In the genomic region with DNA sequence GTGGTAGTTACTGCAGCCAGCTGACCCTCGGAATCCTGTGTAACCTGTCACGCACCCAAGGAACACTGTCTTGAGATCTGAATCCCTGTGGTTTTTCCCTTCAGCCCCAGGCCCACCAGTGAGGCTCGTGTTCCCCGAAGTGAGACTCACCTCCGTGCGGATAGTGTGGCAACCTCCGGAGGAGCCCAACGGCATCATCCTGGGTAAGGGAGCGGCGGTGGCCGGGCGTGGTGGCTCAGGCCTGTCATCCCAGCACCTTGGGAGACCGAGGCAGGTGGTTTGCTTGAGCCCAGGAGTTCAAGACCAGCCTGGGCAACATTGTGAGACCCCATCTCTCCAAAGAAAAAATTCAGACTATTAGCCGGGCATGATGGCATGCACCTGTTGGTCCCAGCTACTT, we compare ENCODE assay signal across 37 cellular contexts.
"Had no signal": no experiment of that assay in that cellular context is flagged by ENCODE, and none has a peak within 500 bp of the region (broad histone marks: within the 10 kb centered on the region; RNA-seq: fewer than 3 reads in every experiment).

No MANE protein-coding gene starts in this region.

- ATAC-seq: activated CD8-positive, alpha-beta memory T cell treated with anti-CD3 and anti-CD28 coated beads, Interleukin-2, amount 10 ng/mL, durations not matched to agents 7 days and 5 days; body of pancreas; PC-3 had no signal

- H3K4me1 Mint-ChIP-seq: activated CD4-positive, alpha-beta memory T cell treated with anti-CD3 and anti-CD28 coated beads, Interleukin-2, amount 10 ng/mL, durations not matched to agents 7 days and 5 days; activated CD8-positive, alpha-beta memory T cell treated with anti-CD3 and anti-CD28 coated beads, Interleukin-2, amount 10 ng/mL, durations not matched to agents 7 days and 5 days; activated naive CD4-positive, alpha-beta T cell treated with anti-CD3 and anti-CD28 coated beads, Interleukin-2, amount 50 U/mL, for 24 hours; activated naive CD8-positive, alpha-beta T cell treated with anti-CD3 and anti-CD28 coated beads, Interleukin-2, amount 10 ng/mL, durations not matched to agents 7 days and 5 days had no signal

- H3K27ac Mint-ChIP-seq: activated CD4-positive, alpha-beta memory T cell treated with anti-CD3 and anti-CD28 coated beads, Interleukin-2, amount 10 ng/mL, durations not matched to agents 7 days and 5 days; activated CD8-positive, alpha-beta memory T cell treated with anti-CD3 and anti-CD28 coated beads, Interleukin-2, amount 10 ng/mL, durations not matched to agents 7 days and 5 days; activated naive CD4-positive, alpha-beta T cell treated with anti-CD3 and anti-CD28 coated beads, Interleukin-2, amount 50 U/mL, for 24 hours; activated naive CD8-positive, alpha-beta T cell treated with anti-CD3 and anti-CD28 coated beads, Interleukin-2, amount 10 ng/mL, durations not matched to agents 7 days and 5 days had no signal

- H3K27me3 Mint-ChIP-seq: activated CD4-positive, alpha-beta memory T cell treated with anti-CD3 and anti-CD28 coated beads, Interleukin-2, amount 10 ng/mL, durations not matched to agents 7 days and 5 days; activated CD8-positive, alpha-beta memory T cell treated with anti-CD3 and anti-CD28 coated beads, Interleukin-2, amount 10 ng/mL, durations not matched to agents 7 days and 5 days; activated naive CD4-positive, alpha-beta T cell treated with anti-CD3 and anti-CD28 coated beads, Interleukin-2, amount 50 U/mL, for 24 hours; activated naive CD8-positive, alpha-beta T cell treated with anti-CD3 and anti-CD28 coated beads, Interleukin-2, amount 10 ng/mL, durations not matched to agents 7 days and 5 days had no signal

- H3K36me3 ChIP-seq: breast epithelium, MG63, Peyer's patch had no signal

- H3K4me1 ChIP-seq: breast epithelium, Peyer's patch had no signal

- H3K36me3 Mint-ChIP-seq: activated CD8-positive, alpha-beta memory T cell treated with anti-CD3 and anti-CD28 coated beads, Interleukin-2, amount 10 ng/mL, durations not matched to agents 7 days and 5 days; activated naive CD4-positive, alpha-beta T cell treated with anti-CD3 and anti-CD28 coated beads, Interleukin-2, amount 50 U/mL, for 24 hours; activated naive CD8-positive, alpha-beta T cell treated with anti-CD3 and anti-CD28 coated beads, Interleukin-2, amount 10 ng/mL, durations not matched to agents 7 days and 5 days had no signal

- H3K9me3 ChIP-seq: body of pancreas, breast epithelium, MG63, Peyer's patch had no signal

- H3K27me3 ChIP-seq: body of pancreas, breast epithelium, MG63, Peyer's patch had no signal

- H3K4me3 Mint-ChIP-seq: activated CD4-positive, alpha-beta memory T cell treated with anti-CD3 and anti-CD28 coated beads, Interleukin-2, amount 10 ng/mL, durations not matched to agents 7 days and 5 days; activated CD8-positive, alpha-beta memory T cell treated with anti-CD3 and anti-CD28 coated beads, Interleukin-2, amount 10 ng/mL, durations not matched to agents 7 days and 5 days; activated naive CD4-positive, alpha-beta T cell treated with anti-CD3 and anti-CD28 coated beads, Interleukin-2, amount 50 U/mL, for 24 hours; activated naive CD8-positive, alpha-beta T cell treated with anti-CD3 and anti-CD28 coated beads, Interleukin-2, amount 10 ng/mL, durations not matched to agents 7 days and 5 days had no signal

- H3K27ac ChIP-seq: body of pancreas, breast epithelium, Peyer's patch, RWPE1, WERI-Rb-1 had no signal

- DNase-seq: activated CD4-positive, alpha-beta memory T cell treated with anti-CD3 and anti-CD28 coated beads, Interleukin-2, amount 10 ng/mL, durations not matched to agents 7 days and 5 days; activated CD4-positive, alpha-beta T cell treated with anti-CD3 and anti-CD28 coated beads for 1 hour; activated CD4-positive, alpha-beta T cell treated with anti-CD3 and anti-CD28 coated beads for 48 hours; activated CD4-positive, CD25-positive, alpha-beta regulatory T cell; activated CD8-positive, alpha-beta memory T cell treated with anti-CD3 and anti-CD28 coated beads for 24 hours; activated CD8-positive, alpha-beta memory T cell treated with anti-CD3 and anti-CD28 coated beads, Interleukin-2, amount 10 ng/mL, durations not matched to agents 7 days and 5 days; activated CD8-positive, alpha-beta memory T cell treated with anti-CD3 and anti-CD28 coated beads, Interleukin-2, amount 50 U/mL, for 48 hours; activated gamma-delta T cell; activated naive CD4-positive, alpha-beta T cell treated with Interleukin-2 at 50 U/mL for 16 hours; activated naive CD8-positive, alpha-beta T cell treated with anti-CD3 and anti-CD28 coated beads, Interleukin-2, amount 10 ng/mL, durations not matched to agents 7 days and 5 days; activated T-cell treated with anti-CD3 and anti-CD28 coated beads, Interleukin-2, amount 50 U/mL, for 48 hours; amygdala; body of pancreas; Kasumi-1; KG1; MG63; NCI-H1092; NCI-H146; NCI-H187; NCI-H2029 treated with DMSO at 0.1 percent for 48 hours; NCI-H2107; NCI-H2171; NCI-H510A; NCI-H526; NCI-H748 treated with DMSO at 0.1 percent for 48 hours; NK-92 treated with Interleukin-12 subunit alpha and Interleukin-12 subunit beta, amount 100 ng/mL, for 24 hours; PC-3; Right ventricle myocardium superior; SW 1271; T-helper 1 cell; T-helper 2 cell; T-helper 9 cell; WERI-Rb-1 had no signal

- H3K4me3 ChIP-seq: body of pancreas, breast epithelium, MG63, Peyer's patch had no signal

- H3K9me3 Mint-ChIP-seq: activated CD4-positive, alpha-beta memory T cell treated with anti-CD3 and anti-CD28 coated beads, Interleukin-2, amount 10 ng/mL, durations not matched to agents 7 days and 5 days; activated naive CD4-positive, alpha-beta T cell treated with anti-CD3 and anti-CD28 coated beads, Interleukin-2, amount 50 U/mL, for 24 hours; activated naive CD8-positive, alpha-beta T cell treated with anti-CD3 and anti-CD28 coated beads, Interleukin-2, amount 10 ng/mL, durations not matched to agents 7 days and 5 days had no signal
